Comparison of ENCODE assay signal across 8 cellular contexts in genomic region chr14:44961730-44962572, GRCh38. TPM values are rescaled to one million over a fixed set of nuclear protein-coding genes. Genes with fewer than 3 reads are reported as not detected.
DNase-seq lines count a peak whose midpoint lies in the region; ATAC-seq and TF ChIP-seq lines count a peak whose summit lies in the region.

TSS of gene KLHL28 (minus strand) at chr14:44961947. CDS start at chr14:44945928, 16,019 bp downstream.
TSS of gene TOGARAM1 (plus strand) at chr14:44962190. CDS start at chr14:44962422, 232 bp downstream.

- TF ChIP-seq EP300 in tibial nerve (IDR thresholded peaks at IDR 0.05), result peak; percentile 95 to 96

- H2AFZ ChIP-seq in parathyroid adenoma, result peak within 1 kb of the TSS; percentile 66

- peak; percentile 79 to 91 for TF ChIP-seq POLR2A in tibial nerve (IDR thresholded peaks at IDR 0.05)

- no peaks in the 10 kb centered on the region for H3K27me3 ChIP-seq in cardiac muscle cell
- no peaks in the 10 kb centered on the region for H3K27me3 ChIP-seq in parathyroid adenoma (ENCODE audit: control insufficient read depth, insufficient read depth, low read length)
- H3K27me3 ChIP-seq in tibial nerve, result no peaks in the 10 kb centered on the region

- no peaks in the 10 kb centered on the region for H3K27me3 Mint-ChIP-seq in activated naive CD8-positive, alpha-beta T cell treated with anti-CD3 and anti-CD28 coated beads, Interleukin-2, amount 10 ng/mL, durations not matched to agents 7 days and 5 days

- peak; percentile 100 for DNase-seq in GM12864 (ENCODE audit: low read depth)
- DNase-seq in NCI-H1105 treated with DMSO at 0.1 percent for 48 hours (lab: John Stamatoyannopoulos, UW), result peak; percentile 100
- DNase-seq in SKM-1 treated with dmso at 0.1 percent for 144 hours (lab: John Stamatoyannopoulos, UW; ENCODE audit: unreplicated experiment), result peak; percentile 90
- DNase-seq in activated naive CD8-positive, alpha-beta T cell treated with anti-CD3 and anti-CD28 coated beads, Interleukin-2, amount 10 ng/mL, durations not matched to agents 7 days and 5 days, result peak; percentile 89
- peak; percentile 99 to 100 for DNase-seq in cardiac muscle cell (ENCODE audit: low read depth in 1 of 2, low spot score in 1 of 2)
- peak; percentile 97 to 100 for DNase-seq in tibial nerve (ENCODE audit: low spot score in 2 of 2)

- H3K4me3 ChIP-seq in GM12864 (ENCODE audit: low read depth, low read length) (peak within 1 kb of the TSS; percentile 96), cardiac muscle cell (peak within 1 kb of the TSS; percentile 87), parathyroid adenoma (ENCODE audit: low read depth, low read length) (peak within 1 kb of the TSS; percentile 93), tibial nerve (peak within 1 kb of the TSS; percentile 75 to 94 (median 88))

- H3K9ac ChIP-seq in parathyroid adenoma, result peak within 1 kb of the TSS; percentile 50

- H3K36me3 ChIP-seq in cardiac muscle cell, result no peaks in the 10 kb centered on the region
- no peaks in the 10 kb centered on the region for H3K36me3 ChIP-seq in parathyroid adenoma (ENCODE audit: control insufficient read depth, insufficient read depth, low read length)
- H3K36me3 ChIP-seq in tibial nerve, result no peaks in the 10 kb centered on the region

- H3K27ac ChIP-seq in cardiac muscle cell (peak within 1 kb of the TSS; percentile 79), parathyroid adenoma (peak within 1 kb of the TSS; percentile 92), tibial nerve (peak within 1 kb of the TSS; percentile 79 to 93 (median 88))

- TF ChIP-seq CTCF in GM12864 (IDR thresholded peaks at IDR 0.05; ENCODE audit: low read depth, low read length, missing control alignments), result no peak
- TF ChIP-seq CTCF in cardiac muscle cell (IDR thresholded peaks at IDR 0.05; ENCODE audit: low read depth, low read length), result no peak
- no peak for TF ChIP-seq CTCF in parathyroid adenoma (IDR thresholded peaks at IDR 0.05)
- TF ChIP-seq CTCF in tibial nerve (IDR thresholded peaks at IDR 0.05), result peak in 2 of 5 experiments; percentile 7 to 16

- H3K4me1 ChIP-seq in cardiac muscle cell (ENCODE audit: low read depth) (peaks cover 26% of the 10 kb centered on the region), parathyroid adenoma (peaks cover 4% of the 10 kb centered on the region), tibial nerve (peaks cover 0 to 78% (median 24%) of the 10 kb centered on the region in 4 donors)

- no peak within 1 kb of the TSS for H3K27ac Mint-ChIP-seq in activated naive CD8-positive, alpha-beta T cell treated with anti-CD3 and anti-CD28 coated beads, Interleukin-2, amount 10 ng/mL, durations not matched to agents 7 days and 5 days

- H3K4me1 Mint-ChIP-seq in activated naive CD8-positive, alpha-beta T cell treated with anti-CD3 and anti-CD28 coated beads, Interleukin-2, amount 10 ng/mL, durations not matched to agents 7 days and 5 days, result peaks cover 42% of the 10 kb centered on the region

- H3K9me3 Mint-ChIP-seq in activated naive CD8-positive, alpha-beta T cell treated with anti-CD3 and anti-CD28 coated beads, Interleukin-2, amount 10 ng/mL, durations not matched to agents 7 days and 5 days, result no peaks in the 10 kb centered on the region

- H3K4me2 ChIP-seq in parathyroid adenoma (ENCODE audit: low read length), result peak within 1 kb of the TSS; percentile 83

- 0% methylated on average over 36 to 42 of the region's 42 CpGs for WGBS in tibial nerve, 2 donors

- H3K36me3 Mint-ChIP-seq in activated naive CD8-positive, alpha-beta T cell treated with anti-CD3 and anti-CD28 coated beads, Interleukin-2, amount 10 ng/mL, durations not matched to agents 7 days and 5 days, result peaks cover 16% of the 10 kb centered on the region

- peaks cover 26% of the 10 kb centered on the region for H3K79me2 ChIP-seq in parathyroid adenoma

- H3K9me3 ChIP-seq in cardiac muscle cell (ENCODE audit: low read depth) (no peaks in the 10 kb centered on the region), parathyroid adenoma (ENCODE audit: control insufficient read depth, low read length) (no peaks in the 10 kb centered on the region), tibial nerve (no peaks in the 10 kb centered on the region)

- POLR2A ChIA-PET in activated naive CD8-positive, alpha-beta T cell treated with anti-CD3 and anti-CD28 coated beads, Interleukin-2, amount 10 ng/mL, durations not matched to agents 7 days and 5 days (lab: Charles Lee), result interaction anchor here (0.7 to 3.4 kb wide), 13 partner anchors 8 to 292 kb away, joined by 3 to 38 read pairs (median 4); partner anchors contain the start of genes FANCM, FKBP3 and PRPF39

- H3K4me3 Mint-ChIP-seq in activated naive CD8-positive, alpha-beta T cell treated with anti-CD3 and anti-CD28 coated beads, Interleukin-2, amount 10 ng/mL, durations not matched to agents 7 days and 5 days, result no peak within 1 kb of the TSS

- ATAC-seq in HG02678 (IDR thresholded peaks at IDR 0.05; ENCODE audit: unreplicated experiment), result peak; percentile 87
- ATAC-seq in activated naive CD8-positive, alpha-beta T cell treated with anti-CD3 and anti-CD28 coated beads, Interleukin-2, amount 10 ng/mL, durations not matched to agents 7 days and 5 days (ENCODE audit: low read depth), result peak; percentile 91

RNA-seq across cellular contexts. Expression of gene KLHL28, which starts in this region (rescaled TPM):
- 10 to 100 TPM; 19.6 to 22.4 TPM for total RNA-seq in activated naive CD8-positive, alpha-beta T cell treated with anti-CD3 and anti-CD28 coated beads, Interleukin-2, amount 10 ng/mL, durations not matched to agents 7 days and 5 days
- total RNA-seq in cardiac muscle cell (4.5 and 12.9 TPM in 2 replicates), tibial nerve (10 to 100 TPM; 10.0 to 18.4 (median 11.6) TPM)
- 8.8 and 12.2 TPM in 2 replicates for polyA plus RNA-seq in cardiac muscle cell

RNA-seq across cellular contexts. Expression of gene TOGARAM1, which starts in this region (rescaled TPM):
- total RNA-seq in activated naive CD8-positive, alpha-beta T cell treated with anti-CD3 and anti-CD28 coated beads, Interleukin-2, amount 10 ng/mL, durations not matched to agents 7 days and 5 days, result 10 to 100 TPM; 11.4 to 11.9 TPM
- 13.8 and 20.7 TPM in 2 replicates for total RNA-seq in cardiac muscle cell
- 18.2 and 18.4 TPM in 2 replicates for polyA plus RNA-seq in cardiac muscle cell
- 10 to 100 TPM; 22.2 to 51.8 (median 34.2) TPM for total RNA-seq in tibial nerve

Comparison
In these comparisons a context has a peak if more than half of its experiments do, and no peak if none do; other contexts are left out.
1. Peak in every context shown above with its lines: DNase-seq, ATAC-seq, H3K4me3 ChIP-seq and H3K27ac ChIP-seq.